12 cellular contexts compared by ENCODE assay signal in genomic region chr4:10109995-10110670, GRCh38. TPM values are rescaled to one million over a fixed set of nuclear protein-coding genes. Genes with fewer than 3 reads are reported as not detected.
DNase-seq lines count a peak whose midpoint lies in the region; ATAC-seq and TF ChIP-seq lines count a peak whose summit lies in the region.
"Had no signal": no experiment of that assay in that cellular context is flagged by ENCODE, and none has a peak within 500 bp of the region (broad histone marks: within the 10 kb centered on the region; RNA-seq: fewer than 3 reads in every experiment).

No MANE protein-coding gene starts in this region.

- no peaks in the 10 kb centered on the region for H3K9me3 Mint-ChIP-seq in activated CD4-positive, alpha-beta T cell treated with anti-CD3 and anti-CD28 coated beads, Interleukin-2, amount 10 ng/mL, durations not matched to agents 24 days and 14 days
- H3K9me3 Mint-ChIP-seq in endothelial cell (ENCODE audit: unreplicated experiment) = no peaks in the 10 kb centered on the region
- H3K9me3 Mint-ChIP-seq: IgD-negative memory B cell had no signal

- CTCF ChIA-PET in RWPE1 (lab: Yijun Ruan, JAX) = no interaction called here

- no peaks in the 10 kb centered on the region for H3K27me3 ChIP-seq in skeletal muscle tissue (ENCODE audit: control insufficient read depth in 3 of 3, insufficient read depth in 3 of 3, low read length in 3 of 3)
- no peaks in the 10 kb centered on the region for H3K27me3 ChIP-seq in neuronal stem cell (ENCODE audit: control insufficient read depth in 3 of 3, insufficient read depth in 3 of 3, low read depth in 1 of 3, low read length in 3 of 3)
- H3K27me3 ChIP-seq: brain microvascular endothelial cell had no signal

- H3K4me1 ChIP-seq in skeletal muscle tissue (ENCODE audit: control insufficient read depth in 3 of 3, insufficient read depth in 3 of 3, low read length in 3 of 3) (peaks cover 91 to 99% (median 98%) of the 10 kb centered on the region in 3 donors), neuronal stem cell (ENCODE audit: control insufficient read depth in 2 of 2, insufficient read depth in 1 of 2, low read depth in 1 of 2, low read length in 2 of 2) (peaks cover 6 to 18% of the 10 kb centered on the region in 2 donors)
- H3K4me1 ChIP-seq: parathyroid adenoma had no signal

- TF ChIP-seq POLR2A in lower leg skin (IDR thresholded peaks at IDR 0.05) = no peak

- H2AFZ ChIP-seq in neuronal stem cell (ENCODE audit: low read length) = no peak overlapping the region
- H2AFZ ChIP-seq: parathyroid adenoma had no signal

- H3K79me1 ChIP-seq in neuronal stem cell (ENCODE audit: low read depth, low read length) = peaks cover 9% of the 10 kb centered on the region

- H2BK5ac ChIP-seq in neuronal stem cell (ENCODE audit: low read length) = no peak overlapping the region

- H3K4me2 ChIP-seq in neuronal stem cell (ENCODE audit: insufficient read depth, low read length, poor library complexity, severe bottlenecking) = no peak overlapping the region

- no peak overlapping the region for H2BK120ac ChIP-seq in neuronal stem cell (ENCODE audit: low read depth, low read length)

- H3K4me1 Mint-ChIP-seq in activated CD4-positive, alpha-beta T cell treated with anti-CD3 and anti-CD28 coated beads, Interleukin-2, amount 10 ng/mL, durations not matched to agents 24 days and 14 days = peaks cover 88% of the 10 kb centered on the region
- peaks cover 69% of the 10 kb centered on the region for H3K4me1 Mint-ChIP-seq in endothelial cell (ENCODE audit: unreplicated experiment)

- no peak for TF ChIP-seq CTCF in RWPE1 (conservative IDR thresholded peaks at IDR 0.05; ENCODE audit: low read depth)
- TF ChIP-seq CTCF in endothelial cell (IDR thresholded peaks at IDR 0.05; ENCODE audit: unreplicated experiment) = no peak
- TF ChIP-seq CTCF in lower leg skin (IDR thresholded peaks at IDR 0.05) = no peak

- intact Hi-C loops in activated CD4-positive, alpha-beta T cell treated with anti-CD3 and anti-CD28 coated beads, Interleukin-2, amount 10 ng/mL, durations not matched to agents 24 days and 14 days (cut with micrococcal nuclease) = loop anchor here (10.0 kb wide), 1 partner anchor 545 kb away; no protein-coding TSS in a partner anchor
- intact Hi-C loops in lower leg skin (cut with DNase I; ENCODE audit: low total_unique reads) = no loop called here

- H3K23ac ChIP-seq in neuronal stem cell (ENCODE audit: low read depth, low read length, poor library complexity) = no peak overlapping the region

- H3K27ac ChIP-seq in RWPE1 (peak overlapping the region; percentile 95), skeletal muscle tissue (ENCODE audit: low read depth, low read length) (peak overlapping the region; percentile 93), neuronal stem cell (replicated peaks; ENCODE audit: low read length) (no peak overlapping the region)
- H3K27ac ChIP-seq: parathyroid adenoma had no signal

- no peak overlapping the region for H3K18ac ChIP-seq in neuronal stem cell (ENCODE audit: low read length)

- H3K4me3 ChIP-seq in skeletal muscle tissue (ENCODE audit: low read length in 3 of 3) (no peak overlapping the region), lower leg skin (ENCODE audit: low read depth, poor library complexity, severe bottlenecking) (no peak overlapping the region), neuronal stem cell (ENCODE audit: low read length in 2 of 2) (no peak overlapping the region)

- H3K9ac ChIP-seq in skeletal muscle tissue (ENCODE audit: low read depth in 1 of 3, low read length in 3 of 3) (peak overlapping the region in 2 of 3 donors; percentile 5 to 74), neuronal stem cell (ENCODE audit: low read depth, low read length, poor library complexity) (no peak overlapping the region)
- H3K9ac ChIP-seq: parathyroid adenoma had no signal

- H3K27me3 Mint-ChIP-seq in activated CD4-positive, alpha-beta T cell treated with anti-CD3 and anti-CD28 coated beads, Interleukin-2, amount 10 ng/mL, durations not matched to agents 24 days and 14 days = no peaks in the 10 kb centered on the region
- H3K27me3 Mint-ChIP-seq in endothelial cell (ENCODE audit: unreplicated experiment) = peaks cover 34% of the 10 kb centered on the region
- H3K27me3 Mint-ChIP-seq: IgD-negative memory B cell had no signal

- no peak overlapping the region for H2AK5ac ChIP-seq in neuronal stem cell (ENCODE audit: low read depth, low read length)

- ATAC-seq in HG03521 (IDR thresholded peaks at IDR 0.05; ENCODE audit: unreplicated experiment) = no peak

- POLR2A ChIA-PET in RWPE1 (lab: Yijun Ruan, JAX; ENCODE audit: low non-redundant PET) = no interaction called here

- no peak overlapping the region for H3K4ac ChIP-seq in neuronal stem cell (ENCODE audit: low read length)

- H4K8ac ChIP-seq in neuronal stem cell (ENCODE audit: low read depth, low read length) = no peak overlapping the region

- peaks cover 88% of the 10 kb centered on the region for H3K36me3 Mint-ChIP-seq in activated CD4-positive, alpha-beta T cell treated with anti-CD3 and anti-CD28 coated beads, Interleukin-2, amount 10 ng/mL, durations not matched to agents 24 days and 14 days (ENCODE audit: low read depth)
- peaks cover 77% of the 10 kb centered on the region for H3K36me3 Mint-ChIP-seq in endothelial cell (ENCODE audit: low read depth, unreplicated experiment)

- H4K91ac ChIP-seq in neuronal stem cell (ENCODE audit: low read depth, low read length, poor library complexity) = no peak overlapping the region

- no peak overlapping the region for H2BK12ac ChIP-seq in neuronal stem cell (ENCODE audit: low read length)

- peak overlapping the region; percentile 74 for H3K4me3 Mint-ChIP-seq in activated CD4-positive, alpha-beta T cell treated with anti-CD3 and anti-CD28 coated beads, Interleukin-2, amount 10 ng/mL, durations not matched to agents 24 days and 14 days
- peak overlapping the region; percentile 79 for H3K4me3 Mint-ChIP-seq in endothelial cell (ENCODE audit: unreplicated experiment)

- peaks cover 40 to 54% (median 48%) of the 10 kb centered on the region in 3 donors for H3K36me3 ChIP-seq in skeletal muscle tissue (ENCODE audit: control insufficient read depth in 3 of 3, insufficient read depth in 3 of 3, low read length in 3 of 3)
- H3K36me3 ChIP-seq in neuronal stem cell (replicated peaks in 1 of 2; ENCODE audit: control insufficient read depth in 2 of 2, insufficient read depth in 2 of 2, low read length in 2 of 2) = peaks cover 58 to 98% of the 10 kb centered on the region in 2 donors

- no peak overlapping the region for H3K14ac ChIP-seq in neuronal stem cell (ENCODE audit: low read length)

- H3K27ac Mint-ChIP-seq in activated CD4-positive, alpha-beta T cell treated with anti-CD3 and anti-CD28 coated beads, Interleukin-2, amount 10 ng/mL, durations not matched to agents 24 days and 14 days = peak overlapping the region; percentile 81
- H3K27ac Mint-ChIP-seq in endothelial cell (ENCODE audit: unreplicated experiment) = peak overlapping the region; percentile 67

- DNase-seq in activated CD4-positive, alpha-beta T cell treated with anti-CD3 and anti-CD28 coated beads, Interleukin-2, amount 10 ng/mL, durations not matched to agents 24 days and 14 days = peak; percentile 56
- DNase-seq in activated CD4-positive, alpha-beta T cell treated with anti-CD3 and anti-CD28 coated beads, Interleukin-2, amount 50 U/mL, for 4 hours = no peak
- DNase-seq in RWPE1 (ENCODE audit: low spot score) (no peak), endothelial cell (ENCODE audit: low spot score) (no peak), lower leg skin (ENCODE audit: low spot score in 2 of 2) (no peak), neuronal stem cell (ENCODE audit: low spot score) (no peak)
- DNase-seq: activated CD4-positive, alpha-beta T cell treated with anti-CD3 and anti-CD28 coated beads for 4 hours; brain microvascular endothelial cell had no signal

- H2BK15ac ChIP-seq in neuronal stem cell (ENCODE audit: low read length) = no peak overlapping the region

- 91 to 95% methylated on average over 11 of the region's 11 CpGs for WGBS in lower leg skin, 2 donors
- WGBS in neuronal stem cell (ENCODE audit: extremely low coverage in 2 of 2, insufficient read length in 2 of 2, insufficient replicate concordance in 1 of 2), 2 donors = no CpG with 5 or more reads among the region's 11 CpGs

- H3K9me3 ChIP-seq in skeletal muscle tissue (ENCODE audit: control insufficient read depth in 3 of 3, low read length in 3 of 3) (no peaks in the 10 kb centered on the region), neuronal stem cell (replicated peaks in 1 of 2; ENCODE audit: control insufficient read depth in 2 of 2, insufficient read depth in 1 of 2, low read depth in 1 of 2, low read length in 2 of 2) (no peaks in the 10 kb centered on the region)

RNA-seq across cellular contexts. Expression of gene WDR1, which starts 6.5 kb away (rescaled TPM):
- total RNA-seq in activated CD4-positive, alpha-beta T cell treated with anti-CD3 and anti-CD28 coated beads, Interleukin-2, amount 10 ng/mL, durations not matched to agents 24 days and 14 days = 369 and 376 TPM in 2 replicates
- 501 TPM for total RNA-seq in endothelial cell (ENCODE audit: unreplicated experiment)
- total RNA-seq in skeletal muscle tissue = 96.0 TPM
- 100 to 1,000 TPM in 3 of 4 donors, 10 to 100 TPM in 1; 83.2 to 163 (median 144) TPM for total RNA-seq in lower leg skin
- polyA plus RNA-seq in neuronal stem cell (2013, experiment 1 of 2) = 78.8 TPM
- polyA plus RNA-seq in neuronal stem cell (2013, experiment 2 of 2) = 78.7 TPM
